Comparison of ENCODE assay signal across 8 cellular contexts in genomic region chr13:50123515-50123861, GRCh38.
DNase-seq lines count a peak whose midpoint lies in the region; ATAC-seq, FAIRE-seq and TF ChIP-seq lines count a peak whose summit lies in the region.

No MANE protein-coding gene starts in this region.

- H3K36me3 Mint-ChIP-seq in T-helper 1 cell treated with Interleukin-12 subunit alpha and Interleukin-12 subunit beta and Interleukin-4 antibody, amounts not matched to agents 30 μg/mL and 1 μg/mL, for 36 hours (ENCODE audit: low read depth): peaks cover 22% of the 10 kb centered on the region
- peaks cover 32% of the 10 kb centered on the region for H3K36me3 Mint-ChIP-seq in activated T-helper 2 cell treated with anti-CD3 and anti-CD28 coated beads, Interferon-gamma antibody, Interleukin-2, Interleukin-4, amounts not matched to agents 10 μg/mL and 5 μg/mL and 100 μg/mL, durations not matched to agents 14 hours and 24 hours and 36 hours (ENCODE audit: low read depth)

- H3K27ac ChIP-seq in keratinocyte (ENCODE audit: control insufficient read depth, insufficient read depth, low read length) (peak overlapping the region; percentile 50), temporal lobe (ENCODE audit: low read depth, low read length) (peak overlapping the region; percentile 98)

- peak overlapping the region; percentile 78 for H3K4me3 Mint-ChIP-seq in T-helper 1 cell treated with Interleukin-12 subunit alpha and Interleukin-12 subunit beta and Interleukin-4 antibody, amounts not matched to agents 30 μg/mL and 1 μg/mL, for 36 hours
- H3K4me3 Mint-ChIP-seq in activated T-helper 2 cell treated with anti-CD3 and anti-CD28 coated beads, Interferon-gamma antibody, Interleukin-2, Interleukin-4, amounts not matched to agents 10 μg/mL and 5 μg/mL and 100 μg/mL, durations not matched to agents 14 hours and 24 hours and 36 hours (ENCODE audit: low read depth): peak overlapping the region; percentile 72

- H3K27me3 Mint-ChIP-seq in T-helper 1 cell treated with Interleukin-12 subunit alpha and Interleukin-12 subunit beta and Interleukin-4 antibody, amounts not matched to agents 30 μg/mL and 1 μg/mL, for 36 hours (ENCODE audit: low read depth): peaks cover 9% of the 10 kb centered on the region
- H3K27me3 Mint-ChIP-seq in activated T-helper 2 cell treated with anti-CD3 and anti-CD28 coated beads, Interferon-gamma antibody, Interleukin-2, Interleukin-4, amounts not matched to agents 10 μg/mL and 5 μg/mL and 100 μg/mL, durations not matched to agents 14 hours and 24 hours and 36 hours (ENCODE audit: low read depth): peaks cover 26% of the 10 kb centered on the region

- in situ Hi-C loops in ACHN (cut with HindIII; ENCODE audit: low pct_ligation_motif_present, low pct_unique_long_range_greater_than_20kb, low sequenced_read_pairs): no loop called here

- intact Hi-C loops in activated T-helper 2 cell treated with anti-CD3 and anti-CD28 coated beads, Interferon-gamma antibody, Interleukin-2, Interleukin-4, amounts not matched to agents 10 μg/mL and 5 μg/mL and 100 μg/mL, durations not matched to agents 14 hours and 24 hours and 36 hours (cut with micrococcal nuclease): loop anchor here (1.0 to 2.0 kb wide), 2 partner anchors 17 to 126 kb away; partner anchors contain the start of gene TRIM13

- H3K9me1 ChIP-seq in keratinocyte (ENCODE audit: control insufficient read depth, extremely low read depth, insufficient read depth, low read length): no peaks in the 10 kb centered on the region

- peak overlapping the region; percentile 65 for H2AFZ ChIP-seq in keratinocyte (ENCODE audit: control insufficient read depth, low read length)

- H3K36me3 ChIP-seq in keratinocyte (ENCODE audit: control insufficient read depth in 2 of 2, extremely low read depth in 1 of 2, insufficient read depth in 2 of 2, low read length in 2 of 2): no peaks in the 10 kb centered on the region

- H3K79me2 ChIP-seq in keratinocyte (ENCODE audit: control insufficient read depth, insufficient read depth, low read length): no peaks in the 10 kb centered on the region

- peaks cover 15% of the 10 kb centered on the region for H3K4me1 ChIP-seq in keratinocyte (ENCODE audit: control insufficient read depth, extremely low read depth, insufficient read depth, low read length)

- dilution Hi-C loops in keratinocyte (cut with MboI; ENCODE audit: extremely low pct_ligation_motif_present, low sequenced_read_pairs): no loop called here

- peak; percentile 17 for FAIRE-seq in keratinocyte (lab: Jason Lieb, UNC)

- H3K9ac ChIP-seq in keratinocyte (ENCODE audit: control insufficient read depth, extremely low read depth, insufficient read depth, low read length): peak overlapping the region; percentile 85

- peaks cover 44% of the 10 kb centered on the region for H3K4me1 Mint-ChIP-seq in T-helper 1 cell treated with Interleukin-12 subunit alpha and Interleukin-12 subunit beta and Interleukin-4 antibody, amounts not matched to agents 30 μg/mL and 1 μg/mL, for 36 hours (ENCODE audit: low read depth)
- peaks cover 29% of the 10 kb centered on the region for H3K4me1 Mint-ChIP-seq in activated T-helper 2 cell treated with anti-CD3 and anti-CD28 coated beads, Interferon-gamma antibody, Interleukin-2, Interleukin-4, amounts not matched to agents 10 μg/mL and 5 μg/mL and 100 μg/mL, durations not matched to agents 14 hours and 24 hours and 36 hours (ENCODE audit: low read depth)

- peak overlapping the region; percentile 65 for H3K4me2 ChIP-seq in keratinocyte (ENCODE audit: control insufficient read depth, extremely low read depth, insufficient read depth, low read depth, low read length)

- H4K20me1 ChIP-seq in keratinocyte (ENCODE audit: control insufficient read depth, extremely low read depth, insufficient read depth, low read length): no peaks in the 10 kb centered on the region

- H3K4me3 ChIP-seq in keratinocyte (ENCODE audit: control insufficient read depth in 2 of 3, extremely low read depth in 1 of 3, insufficient read depth in 2 of 3, low read depth in 1 of 3, low read length in 3 of 3): peak overlapping the region; percentile 61 to 86 (median 70)

- no peak for ATAC-seq in GM19397 (IDR thresholded peaks at IDR 0.05; ENCODE audit: unreplicated experiment)

- DNase-seq in T-helper 1 cell (no peak), keratinocyte (ENCODE audit: low read depth, low spot score) (no peak), ACHN (no peak), SK-N-DZ (ENCODE audit: low spot score) (no peak)
- DNase-seq in activated T-helper 2 cell treated with anti-CD3 and anti-CD28 coated beads, Interferon-gamma antibody, Interleukin-2, Interleukin-4, amounts not matched to agents 10 μg/mL and 5 μg/mL and 100 μg/mL, durations not matched to agents 14 hours and 24 hours and 36 hours (ENCODE audit: low spot score): no peak

- TF ChIP-seq CTCF in keratinocyte (optimal IDR thresholded peaks at IDR 0.05 in 1 of 3, IDR thresholded peaks at IDR 0.05 in 1 of 3, conservative IDR thresholded peaks at IDR 0.05 in 1 of 3; ENCODE audit: extremely low read depth in 1 of 3, insufficient read depth in 2 of 3, low read length in 3 of 3): no peak

- peak overlapping the region; percentile 94 for H3K27ac Mint-ChIP-seq in T-helper 1 cell treated with Interleukin-12 subunit alpha and Interleukin-12 subunit beta and Interleukin-4 antibody, amounts not matched to agents 30 μg/mL and 1 μg/mL, for 36 hours
- peak overlapping the region; percentile 73 for H3K27ac Mint-ChIP-seq in activated T-helper 2 cell treated with anti-CD3 and anti-CD28 coated beads, Interferon-gamma antibody, Interleukin-2, Interleukin-4, amounts not matched to agents 10 μg/mL and 5 μg/mL and 100 μg/mL, durations not matched to agents 14 hours and 24 hours and 36 hours

- H3K9me3 ChIP-seq in keratinocyte (ENCODE audit: control insufficient read depth, low read depth, low read length): no peaks in the 10 kb centered on the region

- H3K27me3 ChIP-seq in keratinocyte (ENCODE audit: control insufficient read depth, extremely low read depth, insufficient read depth, low read length): peaks cover 22% of the 10 kb centered on the region

- H3K9me3 Mint-ChIP-seq in T-helper 1 cell treated with Interleukin-12 subunit alpha and Interleukin-12 subunit beta and Interleukin-4 antibody, amounts not matched to agents 30 μg/mL and 1 μg/mL, for 36 hours: no peaks in the 10 kb centered on the region
- peaks cover 7% of the 10 kb centered on the region for H3K9me3 Mint-ChIP-seq in activated T-helper 2 cell treated with anti-CD3 and anti-CD28 coated beads, Interferon-gamma antibody, Interleukin-2, Interleukin-4, amounts not matched to agents 10 μg/mL and 5 μg/mL and 100 μg/mL, durations not matched to agents 14 hours and 24 hours and 36 hours
